11 cellular contexts compared by ENCODE assay signal in genomic region chr11:117535201-117535869, GRCh38.
DNase-seq lines count a peak whose midpoint lies in the region; ATAC-seq and TF ChIP-seq lines count a peak whose summit lies in the region.
"Had no signal": no experiment of that assay in that cellular context is flagged by ENCODE, and none has a peak within 500 bp of the region (broad histone marks: within the 10 kb centered on the region; RNA-seq: fewer than 3 reads in every experiment).

No MANE protein-coding gene starts in this region.

- no peaks in the 10 kb centered on the region for H3K27me3 ChIP-seq in muscle layer of duodenum (ENCODE audit: low read depth, low read length)
- H3K27me3 ChIP-seq in aorta (ENCODE audit: control insufficient read depth in 1 of 2, insufficient read depth in 2 of 2, low read length in 1 of 2): peaks cover 0 to 2% of the 10 kb centered on the region in 2 donors

- H3K4me3 Mint-ChIP-seq in MCF 10A (ENCODE audit: unreplicated experiment) (no peak overlapping the region), immature natural killer cell (no peak overlapping the region)
- no peak overlapping the region for H3K4me3 Mint-ChIP-seq in activated T-cell treated with anti-CD3 and anti-CD28 coated beads, Interleukin-2, amount 50 U/mL, for 4 hours

- H3K9me3 ChIP-seq in muscle layer of duodenum (ENCODE audit: control insufficient read depth in 1 of 2, low read length in 2 of 2): no peaks in the 10 kb centered on the region
- H3K9me3 ChIP-seq in aorta (ENCODE audit: control insufficient read depth, low read length): no peaks in the 10 kb centered on the region

- H3K4me1 Mint-ChIP-seq in MCF 10A (ENCODE audit: insufficient read depth, unreplicated experiment) (no peaks in the 10 kb centered on the region), immature natural killer cell (no peaks in the 10 kb centered on the region)
- no peaks in the 10 kb centered on the region for H3K4me1 Mint-ChIP-seq in activated T-cell treated with anti-CD3 and anti-CD28 coated beads, Interleukin-2, amount 50 U/mL, for 4 hours (ENCODE audit: low read depth)

- H3K9me3 Mint-ChIP-seq in MCF 10A (ENCODE audit: unreplicated experiment) (no peaks in the 10 kb centered on the region), immature natural killer cell (peaks cover 0 to 2% (median 0%) of the 10 kb centered on the region in 6 donors)
- H3K9me3 Mint-ChIP-seq in activated T-cell treated with anti-CD3 and anti-CD28 coated beads, Interleukin-2, amount 50 U/mL, for 4 hours: no peaks in the 10 kb centered on the region

- H3K4me3 ChIP-seq in muscle layer of duodenum (ENCODE audit: low read depth in 1 of 2, low read length in 2 of 2): peak overlapping the region; percentile 11 to 38
- no peak overlapping the region for H3K4me3 ChIP-seq in aorta (ENCODE audit: low read length in 2 of 2)
- H3K4me3 ChIP-seq: GM23248, skin epidermis had no signal

- H3K4me1 ChIP-seq in muscle layer of duodenum (ENCODE audit: control insufficient read depth in 1 of 2, insufficient read depth in 2 of 2, low read length in 2 of 2) (peaks cover 0 to 11% of the 10 kb centered on the region in 2 donors), aorta (ENCODE audit: control insufficient read depth in 1 of 2, insufficient read depth in 2 of 2, low read length in 2 of 2) (no peaks in the 10 kb centered on the region)

- ATAC-seq in aorta (ENCODE audit: low FRiP score) (no peak), HG03159 (IDR thresholded peaks at IDR 0.05; ENCODE audit: unreplicated experiment) (no peak)
- ATAC-seq in activated T-cell treated with anti-CD3 and anti-CD28 coated beads, Interleukin-2, amount 50 U/mL, for 4 hours: no peak

- WGBS in aorta, 2 donors: 42 to 44% methylated on average over 19 of the region's 19 CpGs

- intact Hi-C loops in MCF 10A (cut with micrococcal nuclease) (no loop called here), aorta (cut with DNase I) (no loop called here)

- no peaks in the 10 kb centered on the region for H3K36me3 Mint-ChIP-seq in MCF 10A (ENCODE audit: insufficient read depth, unreplicated experiment)
- H3K36me3 Mint-ChIP-seq in activated T-cell treated with anti-CD3 and anti-CD28 coated beads, Interleukin-2, amount 50 U/mL, for 4 hours (ENCODE audit: insufficient read depth): no peaks in the 10 kb centered on the region
- no peaks in the 10 kb centered on the region for H3K36me3 Mint-ChIP-seq in immature natural killer cell

- BruUV-seq in MCF 10A (replicated peaks; lab: Mats Ljungman, UMichigan): no TSS peak

- POLR2A ChIA-PET in MCF 10A (lab: Yijun Ruan, JAX): interaction anchor here (0.7 kb wide), 1 partner anchor 53 kb away, joined by 3 read pairs; no protein-coding TSS in a partner anchor

- no peak for TF ChIP-seq CTCF in MCF 10A (IDR thresholded peaks at IDR 0.05; ENCODE audit: unreplicated experiment)

- no peaks in the 10 kb centered on the region for H3K36me3 ChIP-seq in muscle layer of duodenum (ENCODE audit: control insufficient read depth in 1 of 2, insufficient read depth in 2 of 2, low read length in 2 of 2)
- no peaks in the 10 kb centered on the region for H3K36me3 ChIP-seq in aorta (ENCODE audit: control insufficient read depth in 1 of 2, insufficient read depth in 2 of 2, low read length in 1 of 2)

- no peak overlapping the region for H3K27ac ChIP-seq in muscle layer of duodenum (ENCODE audit: low read length)
- H3K27ac ChIP-seq in aorta (ENCODE audit: low read depth in 1 of 2, low read length in 2 of 2): no peak overlapping the region
- H3K27ac ChIP-seq: GM23248, skin epidermis had no signal

- H3K27ac Mint-ChIP-seq in MCF 10A (ENCODE audit: low read depth, unreplicated experiment): no peak overlapping the region
- no peak overlapping the region for H3K27ac Mint-ChIP-seq in immature natural killer cell

- H3K27me3 Mint-ChIP-seq in MCF 10A (ENCODE audit: insufficient read depth, unreplicated experiment) (peaks cover 82% of the 10 kb centered on the region), immature natural killer cell (ENCODE audit: low read depth in 3 of 3) (peaks cover 0 to 10% (median 6%) of the 10 kb centered on the region in 3 donors)
- peaks cover 18% of the 10 kb centered on the region for H3K27me3 Mint-ChIP-seq in activated T-cell treated with anti-CD3 and anti-CD28 coated beads, Interleukin-2, amount 50 U/mL, for 4 hours (ENCODE audit: low read depth)

- in situ Hi-C loops in T47D (cut with HindIII; ENCODE audit: low pct_unique_long_range_greater_than_20kb, low sequenced_read_pairs): no loop called here

- CTCF ChIA-PET in MCF 10A (lab: Yijun Ruan, JAX): no interaction called here

- DNase-seq in T47D (ENCODE audit: low read depth in 1 of 2, low spot score in 1 of 2) (peak; percentile 84 to 89), MCF 10A (ENCODE audit: unreplicated experiment) (no peak), cerebellar cortex (ENCODE audit: low spot score) (peak; percentile 54), aorta (peak; percentile 61 to 82), immature natural killer cell (no peak)
- DNase-seq in activated T-cell treated with anti-CD3 and anti-CD28 coated beads, Interleukin-2, amount 50 U/mL, for 4 hours: no peak
- DNase-seq: GM23248, SHP77 treated with DMSO at 0.1 percent for 48 hours had no signal

Comparison
In these comparisons a context has a peak if more than half of its experiments do, and no peak if none do; other contexts are left out.
1. DNase-seq: peak in T47D (2 of 2), cerebellar cortex (single experiment) and aorta (2 of 2); none in MCF 10A (single experiment), activated T-cell treated with anti-CD3 and anti-CD28 coated beads, Interleukin-2, amount 50 U/mL, for 4 hours (single experiment) and immature natural killer cell (0 of 3).
2. H3K4me3 ChIP-seq: peak in muscle layer of duodenum (2 of 2); none in aorta (0 of 2).